Comparison of ENCODE assay signal across 11 cellular contexts in the genomic region with DNA sequence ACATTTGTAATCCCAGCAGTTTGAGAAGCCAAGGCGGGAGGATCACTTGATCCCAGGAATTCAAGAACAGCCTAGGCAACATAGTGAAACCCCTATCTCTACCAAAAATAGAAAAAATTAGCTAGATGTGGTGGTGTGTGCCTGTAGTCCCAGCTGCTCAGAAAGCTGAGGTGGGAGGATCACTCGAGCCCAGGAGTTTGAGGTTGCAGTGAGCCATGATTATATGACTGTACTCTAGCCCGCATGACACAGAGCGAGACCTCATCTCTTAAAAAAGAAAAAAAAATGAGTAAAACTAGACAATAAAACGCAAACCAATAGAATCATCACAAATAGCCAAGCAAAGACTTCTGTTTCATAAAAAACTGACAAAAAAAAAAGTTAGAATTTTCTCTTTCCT. TPM values are rescaled to one million over a fixed set of nuclear protein-coding genes. Genes with fewer than 3 reads are reported as not detected.
A peak's percentile ranks its signal among the peaks of the same experiment; 100 is the strongest.
DNase-seq lines count a peak whose midpoint lies in the region; ATAC-seq, FAIRE-seq and TF ChIP-seq lines count a peak whose summit lies in the region.
"Had no signal": no experiment of that assay in that cellular context is flagged by ENCODE, and none has a peak within 500 bp of the region (broad histone marks: within the 10 kb centered on the region; RNA-seq: fewer than 3 reads in every experiment).

No MANE protein-coding gene starts in this region.

- TF ChIP-seq RAD21 in K562 (CRISPR knock-in tag; conservative IDR thresholded peaks at IDR 0.05 in 1 of 2, IDR thresholded peaks at IDR 0.05 in 1 of 2): no peak

- H3K9me3 ChIP-seq in K562 (replicated peaks; ENCODE audit: control insufficient read depth, insufficient read depth, low read depth, low read length) (no peaks in the 10 kb centered on the region), body of pancreas (no peaks in the 10 kb centered on the region)
- H3K9me3 ChIP-seq: ascending aorta had no signal

- H3K4me2 ChIP-seq in K562 (ENCODE audit: insufficient read depth, low read length): no peak overlapping the region

- intact Hi-C loops in K562 (cut with micrococcal nuclease): no loop called here
- intact Hi-C loops in body of pancreas (cut with DNase I): no loop called here

- no peak overlapping the region for H3K27ac ChIP-seq in K562 (ENCODE audit: extremely low read depth, low read depth, low read length)
- no peak overlapping the region for H3K27ac ChIP-seq in body of pancreas
- H3K27ac ChIP-seq: ascending aorta had no signal

- no peak for FAIRE-seq in K562 (lab: Jason Lieb, UNC)

- TF ChIP-seq CTCF in K562 (IDR thresholded peaks at IDR 0.05 in 2 of 3, conservative IDR thresholded peaks at IDR 0.05 in 1 of 3; ENCODE audit: insufficient read depth in 2 of 3, low read depth in 1 of 3, low read length in 3 of 3) (no peak), body of pancreas (IDR thresholded peaks at IDR 0.05) (no peak)

- no peaks in the 10 kb centered on the region for H3K27me3 ChIP-seq in K562 (ENCODE audit: control insufficient read depth in 2 of 2, insufficient read depth in 2 of 2, low read length in 2 of 2)
- no peaks in the 10 kb centered on the region for H3K27me3 ChIP-seq in body of pancreas
- H3K27me3 ChIP-seq: ascending aorta had no signal

- no peaks in the 10 kb centered on the region for H4K20me1 ChIP-seq in K562 (replicated peaks; ENCODE audit: control insufficient read depth, insufficient read depth, low read length)

- ATAC-seq in GM18505 (IDR thresholded peaks at IDR 0.05; ENCODE audit: unreplicated experiment) (peak; percentile 67), GM21423 (IDR thresholded peaks at IDR 0.05; ENCODE audit: unreplicated experiment) (peak; percentile 49), HG03342 (IDR thresholded peaks at IDR 0.05; ENCODE audit: unreplicated experiment) (peak; percentile 85), K562 (peak; percentile 36; the same call in 1 of the 3 replicates), body of pancreas (no peak)
- ATAC-seq: HCT116 had no signal

- TF ChIP-seq POLR2A in GM18505 (IDR thresholded peaks at IDR 0.05; ENCODE audit: borderline replicate concordance, extremely low read depth, insufficient read depth, insufficient read length): no peak
- TF ChIP-seq POLR2A in K562 (conservative IDR thresholded peaks at IDR 0.05): no peak
- no peak for TF ChIP-seq POLR2A in body of pancreas (IDR thresholded peaks at IDR 0.05)

- CTCF ChIA-PET in K562 (lab: Yijun Ruan, JAX; ENCODE audit: low intra/inter-chr PET ratio): no interaction called here

- TF ChIP-seq EP300 in K562 (IDR thresholded peaks at IDR 0.05; ENCODE audit: low read length): no peak

- no peak overlapping the region for H3K9ac ChIP-seq in K562 (ENCODE audit: insufficient read depth in 1 of 2, low read depth in 2 of 2, low read length in 2 of 2)

- H3K9me1 ChIP-seq in K562 (ENCODE audit: control insufficient read depth, insufficient read depth, low read length): no peaks in the 10 kb centered on the region

- no peak overlapping the region for H2AFZ ChIP-seq in K562 (ENCODE audit: low read depth, low read length)

- BruUV-seq in K562 (replicated peaks; lab: Mats Ljungman, UMichigan): no TSS peak

- WGBS in K562 (ENCODE audit: insufficient coverage, low coverage, missing lambda C conversion rate): 83% methylated on average over 5 of the region's 5 CpGs
- 96 to 99% methylated on average over 5 of the region's 5 CpGs for WGBS in body of pancreas, 2 donors

- DNase-seq in K562 (ENCODE audit: extremely low read depth in 1 of 4, low spot score in 3 of 4): no peak
- no peak for DNase-seq in effector CD4-positive, alpha-beta T cell
- no peak for DNase-seq in occipital lobe (lab: John Stamatoyannopoulos, UW)
- DNase-seq in NCI-H2081 treated with DMSO at 0.1 percent for 48 hours (lab: John Stamatoyannopoulos, UW): no peak
- DNase-seq in body of pancreas: no peak
- DNase-seq: DMS 273 treated with DMSO at 0.1 percent for 48 hours had no signal

- H3K4me3 ChIP-seq in K562 (no peak overlapping the region), body of pancreas (no peak overlapping the region)
- H3K4me3 ChIP-seq: ascending aorta had no signal

- H3K79me2 ChIP-seq in K562 (ENCODE audit: control insufficient read depth, insufficient read depth, low read length): no peaks in the 10 kb centered on the region

- in situ Hi-C loops in K562 (cut with MboI): no loop called here

- no peaks in the 10 kb centered on the region for H3K4me1 ChIP-seq in K562 (replicated peaks in 1 of 2; ENCODE audit: control insufficient read depth in 2 of 2, insufficient read depth in 2 of 2, low read length in 2 of 2)
- peaks cover 10% of the 10 kb centered on the region for H3K4me1 ChIP-seq in body of pancreas
- H3K4me1 ChIP-seq: ascending aorta had no signal

- POLR2A ChIA-PET in K562 (lab: Yijun Ruan, JAX): interaction anchor here (0.8 kb wide), 1 partner anchor 22 kb away, joined by 3 read pairs; a partner anchor contains a TSS

- peaks cover 20% of the 10 kb centered on the region for H3K36me3 ChIP-seq in K562 (ENCODE audit: control insufficient read depth, insufficient read depth, low read length)
- H3K36me3 ChIP-seq in body of pancreas (replicated peaks in 1 of 2; ENCODE audit: insufficient read depth in 1 of 2, low read depth in 2 of 2): peaks cover 0 to 13% of the 10 kb centered on the region in 2 donors

TF ChIP-seq in K562, 482 proteins besides CTCF, POLR2A, EP300 and RAD21 (continues in another document):
- TF ChIP-seq HDAC3 (IDR thresholded peaks at IDR 0.05; ENCODE audit: borderline replicate concordance, partially characterized antibody) (no peak), ETS2 (tag; IDR thresholded peaks at IDR 0.05; ENCODE audit: borderline replicate concordance, poor library complexity, severe bottlenecking) (no peak), JUN (IDR thresholded peaks at IDR 0.05; ENCODE audit: borderline replicate concordance, low read depth, low read length) (no peak), JUN (CRISPR knock-in tag; IDR thresholded peaks at IDR 0.05; ENCODE audit: borderline replicate concordance) (no peak), SOX6 (IDR thresholded peaks at IDR 0.05) (no peak), CBX3 (IDR thresholded peaks at IDR 0.05; ENCODE audit: borderline replicate concordance in 1 of 2, low read length in 2 of 2) (no peak), SRSF3 (IDR thresholded peaks at IDR 0.05; ENCODE audit: insufficient read depth, low read length) (no peak)
- TF ChIP-seq, protein P1, sequence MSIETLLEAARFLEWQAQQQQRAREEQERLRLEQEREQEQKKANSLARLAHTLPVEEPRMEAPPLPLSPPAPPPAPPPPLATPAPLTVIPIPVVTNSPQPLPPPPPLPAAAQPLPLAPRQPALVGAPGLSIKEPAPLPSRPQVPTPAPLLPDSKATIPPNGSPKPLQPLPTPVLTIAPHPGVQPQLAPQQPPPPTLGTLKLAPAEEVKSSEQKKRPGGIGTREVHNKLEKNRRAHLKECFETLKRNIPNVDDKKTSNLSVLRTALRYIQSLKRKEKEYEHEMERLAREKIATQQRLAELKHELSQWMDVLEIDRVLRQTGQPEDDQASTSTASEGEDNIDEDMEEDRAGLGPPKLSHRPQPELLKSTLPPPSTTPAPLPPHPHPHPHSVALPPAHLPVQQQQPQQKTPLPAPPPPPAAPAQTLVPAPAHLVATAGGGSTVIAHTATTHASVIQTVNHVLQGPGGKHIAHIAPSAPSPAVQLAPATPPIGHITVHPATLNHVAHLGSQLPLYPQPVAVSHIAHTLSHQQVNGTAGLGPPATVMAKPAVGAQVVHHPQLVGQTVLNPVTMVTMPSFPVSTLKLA (conservative IDR thresholded peaks at IDR 0.05): no peak

RNA-seq across cellular contexts. Expression of a gene that starts 21.8 kb away (rescaled TPM):
- total RNA-seq in K562 (2011; cell fraction: chromatin; rRNA removed; ENCODE audit: low replicate concordance): 43.4 and 81.9 TPM in 2 replicates
- total RNA-seq in K562 (2011; cell fraction: nucleolus; rRNA removed): 34.2 and 38.8 TPM in 2 replicates
- 63.2 and 69.8 TPM in 2 replicates for total RNA-seq in K562 (2011; cell fraction: nucleoplasm; rRNA removed)
- total RNA-seq in K562 (2014; rRNA removed) (47.0 and 54.0 TPM in 2 replicates), K562 (2014; rRNA removed; fragmentation: Illumina TruSeq; extraction: Trizol) (67.3 and 81.6 TPM in 2 replicates), K562 (2015; rRNA removed; fragmentation: Illumina TruSeq; extraction: Trizol) (97.3 and 108 TPM in 2 replicates), K562 (2021) (55.6 and 62.0 TPM in 2 replicates), occipital lobe (69.7 TPM), body of pancreas (100 to 1,000 TPM; 106 to 156 TPM)
- polyA plus RNA-seq in K562 (2011; rRNA removed) (72.7 and 92.4 TPM in 2 replicates), K562 (2014; fragmentation: Illumina TruSeq; extraction: Trizol) (66.1 and 84.6 TPM in 2 replicates), K562 (2014; fragmentation: Nextera tagmentation; extraction: Ambion mirVana) (10 to 100 TPM; 89.0 to 95.5 TPM), K562 (2014; rRNA removed) (65.8 and 74.1 TPM in 2 replicates)
- polyA plus RNA-seq in K562 (2011; cell fraction: cytosol; rRNA removed): 14.4 and 28.2 TPM in 2 replicates
- 12.1 and 24.6 TPM in 2 replicates for polyA plus RNA-seq in K562 (2011; cell fraction: nucleus; rRNA removed)
- polyA plus RNA-seq in K562 (2012): 82.3 and 211 TPM in 2 replicates
- 115 and 117 TPM in 2 replicates for polyA minus RNA-seq in K562 (2011; rRNA and poly(A)+ RNA removed)
- polyA minus RNA-seq in K562 (2011; cell fraction: cytosol; rRNA and poly(A)+ RNA removed): 26.1 and 26.2 TPM in 2 replicates
- polyA minus RNA-seq in K562 (2011; cell fraction: nucleus; rRNA and poly(A)+ RNA removed): 15.2 and 25.1 TPM in 2 replicates

RNA-seq across cellular contexts. Expression of a gene that starts 53.3 kb away (rescaled TPM):
- total RNA-seq in K562 (2011; cell fraction: chromatin; rRNA removed; ENCODE audit: low replicate concordance): 39.2 and 56.4 TPM in 2 replicates
- total RNA-seq in K562 (2011; cell fraction: nucleolus; rRNA removed): 30.5 and 32.8 TPM in 2 replicates
- 52.4 and 80.8 TPM in 2 replicates for total RNA-seq in K562 (2011; cell fraction: nucleoplasm; rRNA removed)
- total RNA-seq in K562 (2014; rRNA removed) (23.7 and 28.4 TPM in 2 replicates), K562 (2014; rRNA removed; fragmentation: Illumina TruSeq; extraction: Trizol) (39.8 and 45.1 TPM in 2 replicates), K562 (2015; rRNA removed; fragmentation: Illumina TruSeq; extraction: Trizol) (36.2 and 38.1 TPM in 2 replicates), K562 (2021) (31.5 and 32.4 TPM in 2 replicates), occipital lobe (12.0 TPM), body of pancreas (1 to 10 TPM in 1 of 2 donors, under 1 TPM in 1; under 0.01 to 2.6 TPM)
- polyA plus RNA-seq in K562 (2011; rRNA removed) (21.5 and 25.1 TPM in 2 replicates), K562 (2014; fragmentation: Illumina TruSeq; extraction: Trizol) (30.8 and 33.8 TPM in 2 replicates), K562 (2014; fragmentation: Nextera tagmentation; extraction: Ambion mirVana) (1 to 10 TPM; 4.1 to 6.6 TPM), K562 (2014; rRNA removed) (13.8 and 17.3 TPM in 2 replicates)
- 10.8 and 15.1 TPM in 2 replicates for polyA plus RNA-seq in K562 (2011; cell fraction: cytosol; rRNA removed)
- 19.9 and 26.2 TPM in 2 replicates for polyA plus RNA-seq in K562 (2011; cell fraction: nucleus; rRNA removed)
- polyA plus RNA-seq in K562 (2012): 8.6 and 13.8 TPM in 2 replicates
- polyA minus RNA-seq in K562 (2011; rRNA and poly(A)+ RNA removed): 59.3 and 62.8 TPM in 2 replicates
- polyA minus RNA-seq in K562 (2011; cell fraction: cytosol; rRNA and poly(A)+ RNA removed): 33.5 and 36.6 TPM in 2 replicates
- 14.7 and 24.0 TPM in 2 replicates for polyA minus RNA-seq in K562 (2011; cell fraction: nucleus; rRNA and poly(A)+ RNA removed)
